20 cellular contexts compared by ENCODE assay signal in genomic region chr10:101649530-101650085, GRCh38. TPM values are rescaled to one million over a fixed set of nuclear protein-coding genes. Genes with fewer than 3 reads are reported as not detected.
A peak's percentile ranks its signal among the peaks of the same experiment; 100 is the strongest.
DNase-seq lines count a peak whose midpoint lies in the region; ATAC-seq lines count a peak whose summit lies in the region.
"Had no signal": no experiment of that assay in that cellular context is flagged by ENCODE, and none has a peak within 500 bp of the region (broad histone marks: within the 10 kb centered on the region; RNA-seq: fewer than 3 reads in every experiment).

No MANE protein-coding gene starts in this region.

- peak overlapping the region in 1 of 7 donors; percentile 44 for H3K4me3 Mint-ChIP-seq in CD8-positive, alpha-beta memory T cell
- H3K4me3 Mint-ChIP-seq in activated T-helper 17 cell treated with anti-CD3 and anti-CD28 coated beads, Interleukin-2, amount 50 U/mL, for 72 hours: no peak overlapping the region
- H3K4me3 Mint-ChIP-seq in stimulated activated memory B cell treated with anti-CD40 and anti-IgM and Interleukin-4, amounts not matched to agents 10 μg/mL and 1 μg/mL and 100 μg/mL, for 72 hours: no peak overlapping the region
- H3K4me3 Mint-ChIP-seq: H9 had no signal

- H3K27ac ChIP-seq in CD8-positive, alpha-beta memory T cell (ENCODE audit: low read depth, low read length): no peak overlapping the region
- H3K27ac ChIP-seq: BLaER1 treated with 17β-estradiol and CSF1 and Interleukin-3, amounts not matched to agents 10 nM and 100 nM; SJCRH30 had no signal

- no peak for ATAC-seq in activated T-helper 17 cell treated with anti-CD3 and anti-CD28 coated beads, Interleukin-2, amount 50 U/mL, for 72 hours (replicated peaks)
- no peak for ATAC-seq in stimulated activated memory B cell treated with anti-CD40 and anti-IgM and Interleukin-4, amounts not matched to agents 10 μg/mL and 1 μg/mL and 100 μg/mL, for 72 hours
- ATAC-seq in HG02678 (IDR thresholded peaks at IDR 0.05; ENCODE audit: unreplicated experiment): no peak
- ATAC-seq: K562, SK-N-SH treated with all-trans-retinoic acid at 6 μM for 48 hours had no signal

- no peak overlapping the region for H3K4me3 ChIP-seq in CD8-positive, alpha-beta memory T cell (ENCODE audit: low read length)
- H3K4me3 ChIP-seq: BLaER1 treated with 17β-estradiol and CSF1 and Interleukin-3, amounts not matched to agents 10 nM and 100 nM; K562; SJCRH30 had no signal

- no peaks in the 10 kb centered on the region for H3K9me3 ChIP-seq in CD8-positive, alpha-beta memory T cell (ENCODE audit: low read length)
- H3K9me3 ChIP-seq: BLaER1 treated with 17β-estradiol and CSF1 and Interleukin-3, amounts not matched to agents 10 nM and 100 nM; SJCRH30 had no signal

- no peaks in the 10 kb centered on the region for H3K4me1 ChIP-seq in CD8-positive, alpha-beta memory T cell (ENCODE audit: insufficient read depth, low read length)
- H3K4me1 ChIP-seq: BLaER1 treated with 17β-estradiol and CSF1 and Interleukin-3, amounts not matched to agents 10 nM and 100 nM; SJCRH30 had no signal

- no peak for DNase-seq in CD8-positive, alpha-beta memory T cell
- DNase-seq in mesenteric fat pad (ENCODE audit: low spot score) (peak; percentile 69), NK-92 (lab: John Stamatoyannopoulos, UW; ENCODE audit: unreplicated experiment) (no peak), NCI-H187 treated with DMSO at 0.1 percent for 48 hours (lab: John Stamatoyannopoulos, UW) (no peak)
- DNase-seq: Calu3, DMS79 treated with DMSO at 0.1 percent for 48 hours, H9, Kasumi-1, MV-4-11, NCI-H1105, NCI-H146, NCI-H2029 treated with DMSO at 0.1 percent for 48 hours, NCI-H526 treated with DMSO at 0.1 percent for 48 hours, SJCRH30 had no signal

- POLR2A ChIA-PET in CD8-positive, alpha-beta memory T cell (lab: Charles Lee): no interaction called here

- H3K36me3 Mint-ChIP-seq in CD8-positive, alpha-beta memory T cell: peaks cover 0 to 57% (median 4%) of the 10 kb centered on the region in 3 donors
- H3K36me3 Mint-ChIP-seq in activated T-helper 17 cell treated with anti-CD3 and anti-CD28 coated beads, Interleukin-2, amount 50 U/mL, for 72 hours (ENCODE audit: low read depth): peaks cover 40% of the 10 kb centered on the region
- peaks cover 41% of the 10 kb centered on the region for H3K36me3 Mint-ChIP-seq in stimulated activated memory B cell treated with anti-CD40 and anti-IgM and Interleukin-4, amounts not matched to agents 10 μg/mL and 1 μg/mL and 100 μg/mL, for 72 hours

- no peaks in the 10 kb centered on the region for H3K9me3 Mint-ChIP-seq in CD8-positive, alpha-beta memory T cell
- H3K9me3 Mint-ChIP-seq in activated T-helper 17 cell treated with anti-CD3 and anti-CD28 coated beads, Interleukin-2, amount 50 U/mL, for 72 hours: no peaks in the 10 kb centered on the region
- no peaks in the 10 kb centered on the region for H3K9me3 Mint-ChIP-seq in stimulated activated memory B cell treated with anti-CD40 and anti-IgM and Interleukin-4, amounts not matched to agents 10 μg/mL and 1 μg/mL and 100 μg/mL, for 72 hours
- H3K9me3 Mint-ChIP-seq: H9 had no signal

- no peaks in the 10 kb centered on the region for H3K27me3 ChIP-seq in CD8-positive, alpha-beta memory T cell (ENCODE audit: insufficient read depth, low read length, poor library complexity, severe bottlenecking)
- H3K27me3 ChIP-seq: BLaER1 treated with 17β-estradiol and CSF1 and Interleukin-3, amounts not matched to agents 10 nM and 100 nM; SJCRH30 had no signal

- peaks cover 11 to 49% (median 27%) of the 10 kb centered on the region in 3 donors for H3K4me1 Mint-ChIP-seq in CD8-positive, alpha-beta memory T cell
- peaks cover 6% of the 10 kb centered on the region for H3K4me1 Mint-ChIP-seq in activated T-helper 17 cell treated with anti-CD3 and anti-CD28 coated beads, Interleukin-2, amount 50 U/mL, for 72 hours
- H3K4me1 Mint-ChIP-seq in stimulated activated memory B cell treated with anti-CD40 and anti-IgM and Interleukin-4, amounts not matched to agents 10 μg/mL and 1 μg/mL and 100 μg/mL, for 72 hours: peaks cover 6% of the 10 kb centered on the region

- H3K27me3 Mint-ChIP-seq in CD8-positive, alpha-beta memory T cell: peaks cover 0 to under 1% of the 10 kb centered on the region in 2 donors
- no peaks in the 10 kb centered on the region for H3K27me3 Mint-ChIP-seq in activated T-helper 17 cell treated with anti-CD3 and anti-CD28 coated beads, Interleukin-2, amount 50 U/mL, for 72 hours
- H3K27me3 Mint-ChIP-seq in stimulated activated memory B cell treated with anti-CD40 and anti-IgM and Interleukin-4, amounts not matched to agents 10 μg/mL and 1 μg/mL and 100 μg/mL, for 72 hours: no peaks in the 10 kb centered on the region

- peak overlapping the region in 5 of 8 donors; percentile 13 to 88 (median 52) for H3K27ac Mint-ChIP-seq in CD8-positive, alpha-beta memory T cell
- peak overlapping the region; percentile 63 for H3K27ac Mint-ChIP-seq in activated T-helper 17 cell treated with anti-CD3 and anti-CD28 coated beads, Interleukin-2, amount 50 U/mL, for 72 hours
- H3K27ac Mint-ChIP-seq in stimulated activated memory B cell treated with anti-CD40 and anti-IgM and Interleukin-4, amounts not matched to agents 10 μg/mL and 1 μg/mL and 100 μg/mL, for 72 hours: peak overlapping the region; percentile 70

- H3K36me3 ChIP-seq in CD8-positive, alpha-beta memory T cell (ENCODE audit: insufficient read depth, low read length): no peaks in the 10 kb centered on the region

- CTCF ChIA-PET in CD8-positive, alpha-beta memory T cell (lab: Charles Lee): no interaction called here

RNA-seq across cellular contexts. Expression of gene FBXW4, which starts 45.4 kb away (rescaled TPM):
- 10 to 100 TPM; 44.2 to 54.4 TPM for total RNA-seq in CD8-positive, alpha-beta memory T cell
- 13.1 TPM for polyA plus RNA-seq in CD8-positive, alpha-beta memory T cell
- total RNA-seq in activated T-helper 17 cell treated with anti-CD3 and anti-CD28 coated beads, Interleukin-2, amount 50 U/mL, for 72 hours: 10 to 100 TPM; 37.1 to 41.6 TPM
- 55.5 TPM for total RNA-seq in mesenteric fat pad
